26 cellular contexts compared by ENCODE assay signal in genomic region chr9:7816021-7816420, GRCh38.
"Had no signal": no experiment of that assay in that cellular context is flagged by ENCODE, and none has a peak within 500 bp of the region (broad histone marks: within the 10 kb centered on the region; RNA-seq: fewer than 3 reads in every experiment).

No MANE protein-coding gene starts in this region.

- ATAC-seq: activated CD4-positive, alpha-beta T cell treated with anti-CD3 and anti-CD28 coated beads for 36 hours; activated CD8-positive, alpha-beta memory T cell treated with anti-CD3 and anti-CD28 coated beads, Interleukin-2, amount 10 ng/mL, durations not matched to agents 7 days and 5 days; activated CD8-positive, alpha-beta T cell treated with anti-CD3 and anti-CD28 coated beads, Interleukin-2, amount 10 ng/mL, durations not matched to agents 7 days and 5 days; Panc1; Right ventricle myocardium inferior had no signal

- H3K9ac ChIP-seq: SK-N-SH had no signal

- FAIRE-seq: bronchial epithelial cell had no signal

- DNase-seq: activated CD4-positive, alpha-beta T cell treated with anti-CD3 and anti-CD28 coated beads for 36 hours; activated CD8-positive, alpha-beta memory T cell treated with anti-CD3 and anti-CD28 coated beads, Interleukin-2, amount 10 ng/mL, durations not matched to agents 7 days and 5 days; activated CD8-positive, alpha-beta T cell treated with anti-CD3 and anti-CD28 coated beads, Interleukin-2, amount 10 ng/mL, durations not matched to agents 7 days and 5 days; activated effector memory CD4-positive, alpha-beta T cell treated with Interleukin-2 at 50 U/mL for 16 hours; activated naive CD4-positive, alpha-beta T cell; activated T-cell treated with anti-CD3 and anti-CD28 coated beads, Interleukin-2, amount 50 U/mL, for 24 hours; aorta; central memory CD4-positive, alpha-beta T cell; Kasumi-1; KBM-7; NCI-H1048; NCI-H146; NCI-H187 treated with DMSO at 0.1 percent for 48 hours; NCI-H2081 treated with DMSO at 0.1 percent for 48 hours; NCI-H345; NCI-H510A; NCI-H526 treated with DMSO at 0.1 percent for 48 hours; NK-92 treated with Interleukin-12 subunit alpha and Interleukin-12 subunit beta, amount 100 ng/mL, for 24 hours; OCI-M1; RPMI8226; SK-N-SH; T-helper 1 cell had no signal

- H3K4me2 ChIP-seq: SK-N-SH had no signal

- H3K9me3 ChIP-seq: SK-N-SH had no signal

- H3K27ac ChIP-seq: VCaP had no signal
